Comparison of ENCODE assay signal across 18 cellular contexts in genomic region chr4:54626113-54626512, GRCh38. TPM values are rescaled to one million over a fixed set of nuclear protein-coding genes. Genes with fewer than 3 reads are reported as not detected.
"Had no signal": no experiment of that assay in that cellular context is flagged by ENCODE, and none has a peak within 500 bp of the region (broad histone marks: within the 10 kb centered on the region; RNA-seq: fewer than 3 reads in every experiment).

No MANE protein-coding gene starts in this region.

- H3K27ac ChIP-seq: epithelial cell of prostate, gastrocnemius medialis, heart right ventricle, vagina, VCaP had no signal

- FAIRE-seq: astrocyte, islet of Langerhans had no signal

- H3K9me3 Mint-ChIP-seq: activated T-helper 1 cell treated with anti-CD3 and anti-CD28 coated beads, Interleukin-12 subunit alpha, Interleukin-12 subunit beta, Interleukin-2, Interleukin-4 antibody, amounts not matched to agents 30 ng/mL and 10 ng/mL and 1 ng/mL, durations not matched to agents 14 hours and 24 hours and 36 hours had no signal

- H3K9me3 ChIP-seq: gastrocnemius medialis, heart right ventricle, vagina had no signal

- H3K4me1 ChIP-seq: gastrocnemius medialis had no signal

- H3K36me3 Mint-ChIP-seq: naive thymus-derived CD4-positive, alpha-beta T cell had no signal

- ATAC-seq: activated CD4-positive, alpha-beta T cell treated with anti-CD3 and anti-CD28 coated beads for 36 hours; activated CD8-positive, alpha-beta T cell treated with anti-CD3 and anti-CD28 coated beads, Interleukin-2, amount 10 ng/mL, durations not matched to agents 7 days and 5 days; naive thymus-derived CD4-positive, alpha-beta T cell had no signal

- H3K27me3 ChIP-seq: gastrocnemius medialis, heart right ventricle, vagina had no signal

- H3K4me3 ChIP-seq: gastrocnemius medialis, heart right ventricle, vagina had no signal

- H3K4me3 Mint-ChIP-seq: activated CD4-positive, alpha-beta T cell treated with anti-CD3 and anti-CD28 coated beads for 36 hours; activated CD8-positive, alpha-beta T cell treated with anti-CD3 and anti-CD28 coated beads, Interleukin-2, amount 10 ng/mL, durations not matched to agents 7 days and 5 days; activated T-helper 1 cell treated with anti-CD3 and anti-CD28 coated beads, Interleukin-12 subunit alpha, Interleukin-12 subunit beta, Interleukin-2, Interleukin-4 antibody, amounts not matched to agents 30 ng/mL and 10 ng/mL and 1 ng/mL, durations not matched to agents 14 hours and 24 hours and 36 hours; central memory CD8-positive, alpha-beta T cell; naive thymus-derived CD4-positive, alpha-beta T cell had no signal

- H3K4me1 Mint-ChIP-seq: activated CD4-positive, alpha-beta T cell treated with anti-CD3 and anti-CD28 coated beads for 36 hours; central memory CD8-positive, alpha-beta T cell; naive thymus-derived CD4-positive, alpha-beta T cell had no signal

- H3K36me3 ChIP-seq: gastrocnemius medialis, heart right ventricle, vagina had no signal

- H3K27ac Mint-ChIP-seq: activated CD4-positive, alpha-beta T cell treated with anti-CD3 and anti-CD28 coated beads for 36 hours; activated CD8-positive, alpha-beta T cell treated with anti-CD3 and anti-CD28 coated beads, Interleukin-2, amount 10 ng/mL, durations not matched to agents 7 days and 5 days; activated T-helper 1 cell treated with anti-CD3 and anti-CD28 coated beads, Interleukin-12 subunit alpha, Interleukin-12 subunit beta, Interleukin-2, Interleukin-4 antibody, amounts not matched to agents 30 ng/mL and 10 ng/mL and 1 ng/mL, durations not matched to agents 14 hours and 24 hours and 36 hours; naive thymus-derived CD4-positive, alpha-beta T cell had no signal

- DNase-seq: activated CD4-positive, alpha-beta T cell treated with anti-CD3 and anti-CD28 coated beads for 36 hours; activated CD8-positive, alpha-beta T cell treated with anti-CD3 and anti-CD28 coated beads, Interleukin-2, amount 10 ng/mL, durations not matched to agents 7 days and 5 days; activated naive CD4-positive, alpha-beta T cell; effector memory CD4-positive, alpha-beta T cell; gastrocnemius medialis; midbrain; naive thymus-derived CD4-positive, alpha-beta T cell; stimulated activated CD4-positive, alpha-beta T cell treated with anti-CD3 and anti-CD28 coated beads, Interleukin-12 subunit alpha, Interleukin-12 subunit beta, amount 100 ng/mL, for 4 hours; stimulated activated naive CD4-positive, alpha-beta T cell treated with Interleukin-2 at 50 U/mL for 16 hours; T1000 had no signal

- H3K27me3 Mint-ChIP-seq: central memory CD8-positive, alpha-beta T cell had no signal

RNA-seq across cellular contexts. Expression of gene KIT, which starts 31.6 kb away (rescaled TPM):
- total RNA-seq: activated CD4-positive, alpha-beta T cell treated with anti-CD3 and anti-CD28 coated beads for 36 hours had no signal
